ENCODE assay signal across 2 cellular contexts in genomic region chrX:30141966-30142365, GRCh38.
TF ChIP-seq lines count a peak whose summit lies in the region.

No MANE protein-coding gene starts in this region.

TF ChIP-seq in HCT116, 20 proteins besides CTCF, POLR2A, EP300 and RAD21 (continued from another document):
- no peak for TF ChIP-seq ATF3 (IDR thresholded peaks at IDR 0.05)

TF ChIP-seq in K562, 482 proteins besides CTCF, POLR2A, EP300 and RAD21 (continued from another document):
- no peak for TF ChIP-seq MCM3 (IDR thresholded peaks at IDR 0.05)
- no peak for TF ChIP-seq RB1 (IDR thresholded peaks at IDR 0.05; ENCODE audit: low read depth)
- TF ChIP-seq NR3C1 (CRISPR knock-in tag; IDR thresholded peaks at IDR 0.05), result no peak
- TF ChIP-seq ARID1B (IDR thresholded peaks at IDR 0.05), result no peak
- no peak for TF ChIP-seq CBX1 (IDR thresholded peaks at IDR 0.05; ENCODE audit: low read depth)
- no peak for TF ChIP-seq NR2C2 (CRISPR knock-in tag; IDR thresholded peaks at IDR 0.05)
- no peak for TF ChIP-seq NR2C2 (tag; IDR thresholded peaks at IDR 0.05)
- no peak for TF ChIP-seq SMARCB1 (IDR thresholded peaks at IDR 0.05; ENCODE audit: insufficient read length, low read depth)
- TF ChIP-seq SMC3 (conservative IDR thresholded peaks at IDR 0.05; ENCODE audit: insufficient read depth, low read depth, low read length), result 0 out of 2 replicates have a peak, but pooled peaks have one; percentile 12
- TF ChIP-seq VEZF1 (CRISPR knock-in tag; IDR thresholded peaks at IDR 0.05), result peak; percentile 65
- no peak for TF ChIP-seq JUND (IDR thresholded peaks at IDR 0.05; ENCODE audit: borderline replicate concordance, low read depth, low read length)
- TF ChIP-seq JUND (tag; IDR thresholded peaks at IDR 0.05; ENCODE audit: borderline replicate concordance, low read depth, low read length), result no peak
- no peak for TF ChIP-seq CTCFL (IDR thresholded peaks at IDR 0.05; ENCODE audit: borderline replicate concordance, insufficient read depth, low read depth, low read length, poor library complexity, severe bottlenecking)
- no peak for TF ChIP-seq PKNOX1 (IDR thresholded peaks at IDR 0.05)
- TF ChIP-seq MLLT1 (IDR thresholded peaks at IDR 0.05), result no peak
- TF ChIP-seq ZBTB9 (CRISPR knock-in tag; IDR thresholded peaks at IDR 0.05), result no peak
- no peak for TF ChIP-seq MED1 (CRISPR knock-in tag; IDR thresholded peaks at IDR 0.05; ENCODE audit: borderline replicate concordance)
- TF ChIP-seq HDAC3 (IDR thresholded peaks at IDR 0.05; ENCODE audit: borderline replicate concordance, partially characterized antibody), result no peak
- TF ChIP-seq BRD4 (IDR thresholded peaks at IDR 0.05), result no peak
- TF ChIP-seq HES1 (IDR thresholded peaks at IDR 0.05; ENCODE audit: low read depth), result no peak
- TF ChIP-seq SMARCC2 (IDR thresholded peaks at IDR 0.05; ENCODE audit: low read depth), result no peak
- TF ChIP-seq YY1 (IDR thresholded peaks at IDR 0.05; ENCODE audit: borderline replicate concordance in 1 of 3, control insufficient read depth in 1 of 3, extremely low read depth in 1 of 3, insufficient read depth in 3 of 3, insufficient read length in 1 of 3, insufficient replicate concordance in 2 of 3, low read depth in 1 of 3, low read length in 2 of 3), result peak in 1 of 3 experiments; percentile 37
